In genomic region chr20:17262786-17263185, GRCh38 we compare ENCODE assay signal across 24 cellular contexts. TPM values are rescaled to one million over a fixed set of nuclear protein-coding genes. Genes with fewer than 3 reads are reported as not detected.
"Had no signal": no experiment of that assay in that cellular context is flagged by ENCODE, and none has a peak within 500 bp of the region (broad histone marks: within the 10 kb centered on the region; RNA-seq: fewer than 3 reads in every experiment).

No MANE protein-coding gene starts in this region.

- H3K27me3 Mint-ChIP-seq: stimulated activated naive B cell treated with anti-CD40 and anti-IgM and Interleukin-4, amounts not matched to agents 10 μg/mL and 1 μg/mL and 100 μg/mL, for 72 hours had no signal

- H3K27ac ChIP-seq: dorsolateral prefrontal cortex, epithelial cell of prostate, gastroesophageal sphincter, heart left ventricle, hepatocyte, neutrophil, pancreas, right lobe of liver, thoracic aorta, tibial nerve, upper lobe of left lung had no signal

- H3K79me2 ChIP-seq: hepatocyte had no signal

- H3K27me3 ChIP-seq: dorsolateral prefrontal cortex, gastroesophageal sphincter, heart left ventricle, hepatocyte, neutrophil, pancreas, right lobe of liver, tibial nerve, upper lobe of left lung had no signal

- H3K9me3 ChIP-seq: gastroesophageal sphincter, neutrophil, pancreas, right lobe of liver, thoracic aorta, tibial nerve, upper lobe of left lung had no signal

- H3K4me1 ChIP-seq: gastroesophageal sphincter, heart left ventricle, pancreas, right lobe of liver, tibial nerve, upper lobe of left lung had no signal

- ATAC-seq: esophagus mucosa; gastroesophageal sphincter; heart left ventricle; natural killer cell; pancreas; right lobe of liver; stimulated activated naive B cell treated with anti-CD40 and anti-IgM and Interleukin-4, amounts not matched to agents 10 μg/mL and 1 μg/mL and 100 μg/mL, for 72 hours had no signal

- H3K4me3 ChIP-seq: dorsolateral prefrontal cortex, gastroesophageal sphincter, heart left ventricle, hepatocyte, lung, pancreas, right lobe of liver, thoracic aorta, tibial nerve, upper lobe of left lung had no signal

- H3K36me3 Mint-ChIP-seq: memory B cell; natural killer cell; stimulated activated naive B cell treated with anti-CD40 and anti-IgM and Interleukin-4, amounts not matched to agents 10 μg/mL and 1 μg/mL and 100 μg/mL, for 72 hours had no signal

- H3K4me1 Mint-ChIP-seq: endodermal cell; memory B cell; natural killer cell; stimulated activated naive B cell treated with anti-CD40 and anti-IgM and Interleukin-4, amounts not matched to agents 10 μg/mL and 1 μg/mL and 100 μg/mL, for 72 hours had no signal

- H3K4me2 ChIP-seq: hepatocyte had no signal

- H2AFZ ChIP-seq: hepatocyte had no signal

- H3K4me3 Mint-ChIP-seq: endodermal cell; memory B cell; natural killer cell; stimulated activated naive B cell treated with anti-CD40 and anti-IgM and Interleukin-4, amounts not matched to agents 10 μg/mL and 1 μg/mL and 100 μg/mL, for 72 hours; stimulated activated naive CD8-positive, alpha-beta T cell treated with anti-CD3 and anti-CD28 coated beads, Interleukin-15, Interleukin-2, amounts not matched to agents 100 ng/mL and 50 ng/mL, for 24 hours had no signal

- H3K9me3 Mint-ChIP-seq: endodermal cell; memory B cell; stimulated activated naive B cell treated with anti-CD40 and anti-IgM and Interleukin-4, amounts not matched to agents 10 μg/mL and 1 μg/mL and 100 μg/mL, for 72 hours had no signal

- H3K36me3 ChIP-seq: gastroesophageal sphincter, heart left ventricle, neutrophil, pancreas, right lobe of liver, thoracic aorta, tibial nerve, upper lobe of left lung had no signal

- DNase-seq: dorsolateral prefrontal cortex; effector CD4-positive, alpha-beta T cell; endodermal cell; foreskin fibroblast; heart left ventricle; natural killer cell; pancreas; right lobe of liver; small intestine; stimulated activated CD4-positive, alpha-beta T cell treated with anti-CD3 and anti-CD28 coated beads, Interleukin-15, amount 100 ng/mL, for 24 hours; stimulated activated CD4-positive, alpha-beta T cell treated with anti-CD3 and anti-CD28 coated beads, Interleukin-2, amount 100 ng/mL, for 48 hours; stimulated activated naive B cell treated with anti-CD40 and anti-IgM and Interleukin-4, amounts not matched to agents 10 μg/mL and 1 μg/mL and 100 μg/mL, for 72 hours; upper lobe of left lung had no signal

- H3K27ac Mint-ChIP-seq: endodermal cell; memory B cell; natural killer cell; stimulated activated naive B cell treated with anti-CD40 and anti-IgM and Interleukin-4, amounts not matched to agents 10 μg/mL and 1 μg/mL and 100 μg/mL, for 72 hours; stimulated activated naive CD8-positive, alpha-beta T cell treated with anti-CD3 and anti-CD28 coated beads, Interleukin-15, Interleukin-2, amounts not matched to agents 100 ng/mL and 50 ng/mL, for 24 hours had no signal

RNA-seq across cellular contexts. Expression of gene PCSK2, which starts 35.9 kb away (rescaled TPM):
- total RNA-seq: mononuclear cell, natural killer cell had no signal
